In the genomic region with DNA sequence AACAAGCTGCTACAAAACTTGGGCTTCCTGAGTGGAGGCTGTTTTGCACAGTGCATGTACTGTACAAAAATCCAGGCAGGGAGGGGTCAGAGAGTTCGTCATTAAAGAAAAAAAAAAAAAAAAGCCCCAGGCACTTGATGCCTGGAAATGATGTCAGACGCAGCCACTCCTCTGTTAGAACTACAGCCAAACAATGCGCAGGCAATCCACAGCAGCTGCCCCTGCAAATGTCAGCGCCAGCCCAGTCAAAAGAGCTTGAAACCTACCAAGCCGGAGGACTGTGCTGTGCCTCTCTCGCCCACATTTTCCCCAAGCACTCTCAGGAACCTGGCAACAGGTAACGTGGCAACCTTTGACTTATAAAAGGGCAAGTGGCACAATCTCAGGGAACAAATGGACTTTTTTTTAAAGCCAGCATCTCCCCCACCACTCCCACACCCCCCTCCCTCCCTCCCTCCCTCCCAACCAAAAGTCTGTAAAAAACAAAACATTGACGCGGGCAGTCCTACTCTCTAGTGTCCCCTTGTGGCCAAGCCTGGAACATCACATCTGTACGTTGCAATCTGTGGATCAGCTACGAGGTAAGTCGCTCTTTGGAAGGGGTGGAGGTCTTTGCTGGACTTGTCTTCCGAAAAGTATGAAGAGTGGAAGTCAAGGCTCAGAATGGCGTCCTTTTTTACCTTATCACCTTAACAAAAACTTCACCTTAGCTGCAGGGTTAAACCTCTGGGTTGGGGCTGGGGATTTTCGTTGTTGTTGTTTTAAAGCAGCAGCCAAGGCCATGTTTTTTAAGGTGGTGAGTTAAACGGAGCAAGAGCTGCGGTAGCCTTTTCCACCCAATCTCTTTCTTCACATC, we compare ENCODE assay signal across 8 cellular contexts.
A peak's percentile ranks its signal among the peaks of the same experiment; 100 is the strongest.
DNase-seq lines count a peak whose midpoint lies in the region; ATAC-seq and TF ChIP-seq lines count a peak whose summit lies in the region.

No MANE protein-coding gene starts in this region.

- peak overlapping the region; percentile 81 for H3K4me3 ChIP-seq in AG10803 (ENCODE audit: low read length)

- ATAC-seq in GM18909 (IDR thresholded peaks at IDR 0.05; ENCODE audit: poor library complexity, unreplicated experiment) (peak; percentile 77), HG03175 (IDR thresholded peaks at IDR 0.05; ENCODE audit: unreplicated experiment) (peak; percentile 75), activated B cell treated with CpG ODN at 0.5 μM for 24 hours (ENCODE audit: low read depth) (peak; percentile 78)

- DNase-seq in AG10803 (ENCODE audit: low read depth) = peak; percentile 98
- peak; percentile 83 for DNase-seq in NCI-H2227 (lab: John Stamatoyannopoulos, UW; ENCODE audit: unreplicated experiment)
- DNase-seq in activated B cell treated with CpG ODN at 0.5 μM for 24 hours = peak; percentile 76
- DNase-seq in central memory CD4-positive, alpha-beta T cell = peak; percentile 94
- DNase-seq in islet precursor cell = peak; percentile 95
- peak; percentile 72 to 92 (median 80) for DNase-seq in stimulated activated CD4-positive, alpha-beta T cell treated with anti-CD3 and anti-CD28 coated beads, Interleukin-12 subunit alpha, Interleukin-12 subunit beta, amount 100 ng/mL, for 48 hours (ENCODE audit: low read depth in 2 of 3, low spot score in 1 of 3)

- no peaks in the 10 kb centered on the region for H3K9me3 Mint-ChIP-seq in activated B cell treated with CpG ODN at 0.5 μM for 24 hours

- CTCF ChIA-PET in activated B cell treated with CpG ODN at 0.5 μM for 24 hours (lab: Charles Lee) = interaction anchor here (0.6 to 5.8 kb wide), 31 partner anchors 9 to 609 kb away, joined by 3 to 81 read pairs (median 6); a partner anchor contains a TSS

- peaks cover 20% of the 10 kb centered on the region for H3K36me3 Mint-ChIP-seq in activated B cell treated with CpG ODN at 0.5 μM for 24 hours (ENCODE audit: low read depth)

- POLR2A ChIA-PET in activated B cell treated with CpG ODN at 0.5 μM for 24 hours (lab: Charles Lee) = interaction anchor here (0.5 to 7.9 kb wide), 63 partner anchors 9 to 622 kb away, joined by 3 to 432 read pairs (median 5); a partner anchor contains a TSS

- H3K27me3 Mint-ChIP-seq in activated B cell treated with CpG ODN at 0.5 μM for 24 hours = no peaks in the 10 kb centered on the region

- TF ChIP-seq CTCF in AG10803 (conservative IDR thresholded peaks at IDR 0.05; ENCODE audit: low read length) (peak; percentile 87), activated B cell treated with CpG ODN at 0.5 μM for 24 hours (IDR thresholded peaks at IDR 0.05) (no peak)

- H3K4me1 Mint-ChIP-seq in activated B cell treated with CpG ODN at 0.5 μM for 24 hours = peaks cover 65% of the 10 kb centered on the region

- peak overlapping the region; percentile 94 for H3K27ac Mint-ChIP-seq in activated B cell treated with CpG ODN at 0.5 μM for 24 hours

- peak overlapping the region; percentile 90 for H3K4me3 Mint-ChIP-seq in activated B cell treated with CpG ODN at 0.5 μM for 24 hours

- intact Hi-C loops in activated B cell treated with CpG ODN at 0.5 μM for 24 hours (cut with micrococcal nuclease) = loop anchor here (1.0 to 5.0 kb wide), 12 partner anchors 8 to 939 kb away; a partner anchor contains a TSS

Comparison
In these comparisons a context has a peak if more than half of its experiments do, and no peak if none do; other contexts are left out.
1. Peak in every context shown above with its lines: DNase-seq, ATAC-seq and H3K4me3 ChIP-seq.